Comparison of ENCODE assay signal across 17 cellular contexts in the genomic region with DNA sequence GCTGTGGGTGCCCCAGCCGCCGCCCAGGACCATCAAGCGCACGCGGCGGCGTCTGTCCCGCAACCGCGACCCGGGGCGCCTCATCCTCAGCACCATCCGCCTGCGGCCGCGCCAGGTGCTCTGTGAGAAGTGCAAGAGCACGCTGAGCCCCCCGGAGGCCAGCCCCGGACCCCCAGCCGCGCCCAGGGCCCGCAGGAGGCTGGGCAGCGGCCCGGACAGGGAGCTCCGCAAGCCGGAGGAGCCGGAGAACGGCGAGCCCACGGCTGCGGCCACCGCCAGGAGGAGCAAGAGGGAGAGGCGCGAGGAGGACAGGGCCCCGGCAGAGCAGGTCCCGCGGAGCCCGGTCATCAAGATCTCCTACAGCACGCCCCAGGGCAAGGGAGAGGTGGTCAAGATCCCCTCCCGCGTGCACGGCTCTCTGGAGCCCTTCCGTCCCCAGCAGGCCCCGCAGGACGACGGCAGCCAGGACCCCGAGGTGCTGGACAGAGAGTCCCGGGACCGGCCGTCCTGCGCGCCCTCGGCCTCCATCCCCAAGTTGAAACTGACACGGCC. TPM values are rescaled to one million over a fixed set of nuclear protein-coding genes. Genes with fewer than 3 reads are reported as not detected.
DNase-seq lines count a peak whose midpoint lies in the region; ATAC-seq and TF ChIP-seq lines count a peak whose summit lies in the region.
"Had no signal": no experiment of that assay in that cellular context is flagged by ENCODE, and none has a peak within 500 bp of the region (broad histone marks: within the 10 kb centered on the region; RNA-seq: fewer than 3 reads in every experiment).

No MANE protein-coding gene starts in this region.

- intact Hi-C loops in head of caudate nucleus (cut with DNase I), result no loop called here

- peak overlapping the region; percentile 71 for H3K14ac ChIP-seq in neuronal stem cell (ENCODE audit: low read length)

- H3K79me1 ChIP-seq in neuronal stem cell (ENCODE audit: low read depth, low read length), result peaks cover 2% of the 10 kb centered on the region

- no peak overlapping the region for H4K8ac ChIP-seq in neuronal stem cell (ENCODE audit: low read depth, low read length)

- peak overlapping the region; percentile 4 for H3K18ac ChIP-seq in neuronal stem cell (ENCODE audit: low read length)

- H3K4me1 ChIP-seq in neuronal stem cell (ENCODE audit: control insufficient read depth in 2 of 2, insufficient read depth in 1 of 2, low read depth in 1 of 2, low read length in 2 of 2), result peaks cover 0 to 11% of the 10 kb centered on the region in 2 donors

- no CpG with 5 or more reads among the region's 54 CpGs for WGBS in neuronal stem cell (ENCODE audit: extremely low coverage in 2 of 2, insufficient read length in 2 of 2, insufficient replicate concordance in 1 of 2), 2 donors

- peak overlapping the region; percentile 99 for H3K27ac ChIP-seq in VCaP
- no peak overlapping the region for H3K27ac ChIP-seq in neuronal stem cell (replicated peaks; ENCODE audit: low read length)

- H4K91ac ChIP-seq in neuronal stem cell (ENCODE audit: low read depth, low read length, poor library complexity), result no peak overlapping the region

- H3K4me3 ChIP-seq in H7 (ENCODE audit: insufficient read depth, low read depth, low read length), result no peak overlapping the region
- H3K4me3 ChIP-seq in neuronal stem cell (ENCODE audit: low read length in 2 of 2), result no peak overlapping the region
- H3K4me3 ChIP-seq: K562 had no signal

- no peak overlapping the region for H3K4ac ChIP-seq in neuronal stem cell (ENCODE audit: low read length)

- DNase-seq in H7 (peak; percentile 96), iPS-NIHi7 (ENCODE audit: extremely low spot score) (peak; percentile 81), neuronal stem cell (ENCODE audit: low spot score) (no peak), head of caudate nucleus (no peak), MV-4-11 (lab: John Stamatoyannopoulos, UW) (no peak), DMS79 (lab: John Stamatoyannopoulos, UW) (no peak)
- DNase-seq: Caco-2, NCI-H1417, NCI-H2029, NCI-H2171, NCI-H446, NCI-H69, SIG-M5 had no signal

- H3K36me3 ChIP-seq in H7 (replicated peaks; ENCODE audit: control insufficient read depth, insufficient read depth, low read length), result no peaks in the 10 kb centered on the region
- H3K36me3 ChIP-seq in neuronal stem cell (replicated peaks in 1 of 2; ENCODE audit: control insufficient read depth in 2 of 2, insufficient read depth in 2 of 2, low read length in 2 of 2), result peaks cover 0 to 20% of the 10 kb centered on the region in 2 donors

- no peak overlapping the region for H2BK5ac ChIP-seq in neuronal stem cell (ENCODE audit: low read length)

- no peak overlapping the region for H3K9ac ChIP-seq in neuronal stem cell (ENCODE audit: low read depth, low read length, poor library complexity)

- H2BK120ac ChIP-seq in neuronal stem cell (ENCODE audit: low read depth, low read length), result no peak overlapping the region

- no peaks in the 10 kb centered on the region for H3K27me3 ChIP-seq in H7 (ENCODE audit: control insufficient read depth, insufficient read depth, low read length)
- no peaks in the 10 kb centered on the region for H3K27me3 ChIP-seq in neuronal stem cell (ENCODE audit: control insufficient read depth in 3 of 3, insufficient read depth in 3 of 3, low read depth in 1 of 3, low read length in 3 of 3)

- no peak for ATAC-seq in activated CD4-positive, CD25-positive, alpha-beta regulatory T cell treated with anti-CD3 and anti-CD28 coated beads, Interleukin-2, amount 50 U/mL, for 24 hours
- ATAC-seq: HCT116, K562 had no signal

- no peak overlapping the region for H2AK5ac ChIP-seq in neuronal stem cell (ENCODE audit: low read depth, low read length)

- H3K23ac ChIP-seq in neuronal stem cell (ENCODE audit: low read depth, low read length, poor library complexity), result peak overlapping the region; percentile 43

- H2BK12ac ChIP-seq in neuronal stem cell (ENCODE audit: low read length), result no peak overlapping the region

- H2BK15ac ChIP-seq in neuronal stem cell (ENCODE audit: low read length), result no peak overlapping the region

- no peak overlapping the region for H3K4me2 ChIP-seq in neuronal stem cell (ENCODE audit: insufficient read depth, low read length, poor library complexity, severe bottlenecking)

- no peak for TF ChIP-seq CTCF in VCaP (conservative IDR thresholded peaks at IDR 0.05)

- H3K9me3 ChIP-seq in neuronal stem cell (replicated peaks in 1 of 2; ENCODE audit: control insufficient read depth in 2 of 2, insufficient read depth in 1 of 2, low read depth in 1 of 2, low read length in 2 of 2), result no peaks in the 10 kb centered on the region
- H3K9me3 ChIP-seq: Caco-2 had no signal

- no peak overlapping the region for H2AFZ ChIP-seq in neuronal stem cell (ENCODE audit: low read length)

RNA-seq across cellular contexts. Expression of a gene that starts 8.0 kb away (rescaled TPM):
- 14.3 and 15.3 TPM in 2 replicates for total RNA-seq in H7 (2014; rRNA removed; shearing (Covaris generic))
- polyA plus RNA-seq in neuronal stem cell (2013, experiment 1 of 2), result 2.1 TPM
- 2.0 TPM for polyA plus RNA-seq in neuronal stem cell (2013, experiment 2 of 2)

Comparison
In these comparisons a context has a peak if more than half of its experiments do, and no peak if none do; other contexts are left out.
1. DNase-seq: peak in H7 (single experiment) and iPS-NIHi7 (single experiment); none in neuronal stem cell (single experiment), head of caudate nucleus (0 of 42), MV-4-11 (single experiment) and DMS79 (single experiment).